Comparison of ENCODE assay signal across 34 cellular contexts in genomic region chr13:92173254-92173653, GRCh38.
"Had no signal": no experiment of that assay in that cellular context is flagged by ENCODE, and none has a peak within 500 bp of the region (broad histone marks: within the 10 kb centered on the region; RNA-seq: fewer than 3 reads in every experiment).

No MANE protein-coding gene starts in this region.

- H3K4me3 ChIP-seq: MG63 had no signal

- H3K36me3 ChIP-seq: MG63 had no signal

- H3K27me3 ChIP-seq: MG63 had no signal

- H3K4me2 ChIP-seq: KMS-11 had no signal

- DNase-seq: Karpas-422, Kasumi-1, MG63, MM.1S, MV-4-11, NCI-H1048, NCI-H1092, NCI-H1092 treated with DMSO at 0.1 percent for 48 hours, NCI-H1105, NCI-H1105 treated with DMSO at 0.1 percent for 48 hours, NCI-H1417, NCI-H1417 treated with DMSO at 0.1 percent for 48 hours, NCI-H1436, NCI-H1436 treated with DMSO at 0.1 percent for 48 hours, NCI-H146, NCI-H1694, NCI-H1694 treated with DMSO at 0.1 percent for 48 hours, NCI-H187, NCI-H187 treated with DMSO at 0.1 percent for 48 hours, NCI-H1930, NCI-H2029, NCI-H2029 treated with DMSO at 0.1 percent for 48 hours, NCI-H2081, NCI-H2081 treated with DMSO at 0.1 percent for 48 hours, NCI-H2107, NCI-H2171, NCI-H2171 treated with DMSO at 0.1 percent for 48 hours, NCI-H2227 treated with DMSO at 0.1 percent for 48 hours, NCI-H226, NCI-H345, NCI-H446, NCI-H446 treated with DMSO at 0.1 percent for 48 hours, NCI-H510A had no signal

- H3K9me3 ChIP-seq: MG63 had no signal

- H3K9ac ChIP-seq: KMS-11 had no signal

- H3K27ac ChIP-seq: KMS-11 had no signal
